In genomic region chr1:95723346-95723745, GRCh38 we compare ENCODE assay signal across 20 cellular contexts.
"Had no signal": no experiment of that assay in that cellular context is flagged by ENCODE, and none has a peak within 500 bp of the region (broad histone marks: within the 10 kb centered on the region; RNA-seq: fewer than 3 reads in every experiment).

No MANE protein-coding gene starts in this region.

- H3K27me3 ChIP-seq: brain microvascular endothelial cell had no signal

- H3K4me3 ChIP-seq: SK-N-MC had no signal

- DNase-seq: activated CD4-positive, CD25-positive, alpha-beta regulatory T cell; activated CD8-positive, alpha-beta memory T cell treated with anti-CD3 and anti-CD28 coated beads, Interleukin-2, amount 50 U/mL, for 4 hours; activated CD8-positive, alpha-beta T cell treated with anti-CD3 and anti-CD28 coated beads for 36 hours; activated gamma-delta T cell treated with Interleukin-2 at 50 U/mL for 16 hours; activated naive CD4-positive, alpha-beta T cell treated with anti-CD3 and anti-CD28 coated beads, Interleukin-2, amount 10 ng/mL, durations not matched to agents 7 days and 5 days; activated naive CD8-positive, alpha-beta T cell treated with anti-CD3 and anti-CD28 coated beads for 36 hours; activated T-cell treated with anti-CD3 and anti-CD28 coated beads, Interleukin-2, amount 50 U/mL, for 72 hours; brain microvascular endothelial cell; IMR-90; Kasumi-1; KBM-7; NCI-H1048; NCI-H1930; NCI-H2171 treated with DMSO at 0.1 percent for 48 hours; NCI-H510A treated with DMSO at 0.1 percent for 48 hours; T-helper 1 cell had no signal

- ATAC-seq: activated CD8-positive, alpha-beta T cell treated with anti-CD3 and anti-CD28 coated beads for 36 hours; activated T-cell treated with anti-CD3 and anti-CD28 coated beads, Interleukin-2, amount 50 U/mL, for 72 hours; Right ventricle myocardium inferior had no signal

- H3K36me3 ChIP-seq: brain microvascular endothelial cell had no signal

- H3K4me1 Mint-ChIP-seq: activated naive CD4-positive, alpha-beta T cell treated with anti-CD3 and anti-CD28 coated beads, Interleukin-2, amount 10 ng/mL, durations not matched to agents 7 days and 5 days; activated naive CD8-positive, alpha-beta T cell treated with anti-CD3 and anti-CD28 coated beads for 36 hours had no signal

- H3K27ac ChIP-seq: brain microvascular endothelial cell, VCaP had no signal

- H3K27me3 Mint-ChIP-seq: activated CD8-positive, alpha-beta T cell treated with anti-CD3 and anti-CD28 coated beads for 36 hours; activated naive CD4-positive, alpha-beta T cell treated with anti-CD3 and anti-CD28 coated beads, Interleukin-2, amount 10 ng/mL, durations not matched to agents 7 days and 5 days; activated naive CD8-positive, alpha-beta T cell treated with anti-CD3 and anti-CD28 coated beads for 36 hours had no signal

- H3K9me3 Mint-ChIP-seq: activated naive CD8-positive, alpha-beta T cell treated with anti-CD3 and anti-CD28 coated beads for 36 hours had no signal

- H3K36me3 Mint-ChIP-seq: activated naive CD4-positive, alpha-beta T cell treated with anti-CD3 and anti-CD28 coated beads, Interleukin-2, amount 10 ng/mL, durations not matched to agents 7 days and 5 days; activated naive CD8-positive, alpha-beta T cell treated with anti-CD3 and anti-CD28 coated beads for 36 hours had no signal

- H3K4me3 Mint-ChIP-seq: activated CD8-positive, alpha-beta T cell treated with anti-CD3 and anti-CD28 coated beads for 36 hours; activated naive CD4-positive, alpha-beta T cell treated with anti-CD3 and anti-CD28 coated beads, Interleukin-2, amount 10 ng/mL, durations not matched to agents 7 days and 5 days; activated naive CD8-positive, alpha-beta T cell treated with anti-CD3 and anti-CD28 coated beads for 36 hours; activated T-cell treated with anti-CD3 and anti-CD28 coated beads, Interleukin-2, amount 50 U/mL, for 72 hours had no signal

- H3K27ac Mint-ChIP-seq: activated CD8-positive, alpha-beta T cell treated with anti-CD3 and anti-CD28 coated beads for 36 hours; activated naive CD4-positive, alpha-beta T cell treated with anti-CD3 and anti-CD28 coated beads, Interleukin-2, amount 10 ng/mL, durations not matched to agents 7 days and 5 days; activated naive CD8-positive, alpha-beta T cell treated with anti-CD3 and anti-CD28 coated beads for 36 hours; activated T-cell treated with anti-CD3 and anti-CD28 coated beads, Interleukin-2, amount 50 U/mL, for 72 hours; activated T-helper 2 cell treated with anti-CD3 and anti-CD28 coated beads, Interferon-gamma antibody, Interleukin-2, Interleukin-4, amounts not matched to agents 10 μg/mL and 5 μg/mL and 100 μg/mL, durations not matched to agents 14 hours and 24 hours and 36 hours had no signal
